Comparison of ENCODE assay signal across 21 cellular contexts in the genomic region with DNA sequence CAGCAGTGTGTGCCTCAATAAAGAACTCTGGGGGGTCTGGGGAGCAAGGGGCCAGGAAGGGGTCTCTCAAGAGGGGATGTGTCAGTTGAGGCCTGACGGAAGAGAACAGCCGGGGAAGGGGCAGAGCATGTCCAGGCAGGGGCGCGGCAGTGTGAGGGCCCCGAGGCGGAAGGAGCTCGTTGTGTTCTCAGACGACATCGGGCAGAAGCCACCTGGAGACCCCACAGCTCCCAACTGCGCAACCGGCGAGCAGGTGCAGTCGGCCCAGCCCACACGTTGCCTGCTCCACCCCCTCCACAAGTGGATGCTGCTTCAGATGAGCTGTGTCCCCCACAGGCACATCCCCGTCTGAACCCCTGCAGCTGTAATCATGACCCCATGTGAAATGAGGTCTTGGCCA. TPM values are rescaled to one million over a fixed set of nuclear protein-coding genes. Genes with fewer than 3 reads are reported as not detected.
"Had no signal": no experiment of that assay in that cellular context is flagged by ENCODE, and none has a peak within 500 bp of the region (broad histone marks: within the 10 kb centered on the region; RNA-seq: fewer than 3 reads in every experiment).

No MANE protein-coding gene starts in this region.

- DNase-seq: hippocampal formation, hypothalamus, immature natural killer cell, islet precursor cell, kidney glomerular epithelial cell, left cardiac atrium, left colon, left lung, left ventricle myocardium inferior, left ventricle myocardium superior, lower lobe of right lung, mammary epithelial cell, mesenchymal stem cell, mesendoderm, midbrain, naive B cell had no signal

- H3K9me3 ChIP-seq: left lung, left ventricle myocardium inferior, lower lobe of right lung, mucosa of descending colon had no signal

- H3K27ac ChIP-seq: hepatocyte, left lung, left ventricle myocardium inferior, lower lobe of right lung had no signal

- FAIRE-seq: islet of Langerhans, keratinocyte had no signal

- H3K4me3 ChIP-seq: hepatocyte, left lung, left ventricle myocardium inferior, lower lobe of right lung, lung, mucosa of descending colon had no signal

- H3K27me3 ChIP-seq: hepatocyte, left lung had no signal

RNA-seq across cellular contexts. Expression of gene TBXA2R, which starts 15.0 kb away (rescaled TPM):
- polyA plus RNA-seq: keratinocyte had no signal

RNA-seq across cellular contexts. Expression of gene GIPC3, which starts 36.4 kb away (rescaled TPM):
- total RNA-seq: hepatocyte, mammary epithelial cell had no signal
- polyA plus RNA-seq: keratinocyte had no signal
